Comparison of ENCODE assay signal across 22 cellular contexts in the genomic region with DNA sequence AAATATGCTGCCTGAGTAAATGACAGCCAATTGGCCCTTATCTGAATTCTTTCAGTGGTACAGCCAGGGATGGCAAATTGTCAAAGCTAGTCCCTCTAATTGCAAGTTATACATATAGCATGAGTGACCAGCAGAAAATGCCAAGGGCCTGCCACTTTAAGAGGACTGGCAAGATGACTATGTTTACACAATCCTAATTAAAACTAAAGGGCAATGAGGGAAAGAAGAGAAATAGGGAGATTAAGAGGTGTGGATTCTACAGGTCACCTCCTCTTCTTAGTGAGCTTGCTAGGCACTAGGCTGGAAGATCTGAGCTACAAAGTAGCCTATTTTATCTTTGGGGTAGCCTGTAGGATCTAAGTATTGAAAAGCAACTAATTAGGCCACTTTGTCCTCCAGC. TPM values are rescaled to one million over a fixed set of nuclear protein-coding genes. Genes with fewer than 3 reads are reported as not detected.
DNase-seq lines count a peak whose midpoint lies in the region; ATAC-seq and TF ChIP-seq lines count a peak whose summit lies in the region.
"Had no signal": no experiment of that assay in that cellular context is flagged by ENCODE, and none has a peak within 500 bp of the region (broad histone marks: within the 10 kb centered on the region; RNA-seq: fewer than 3 reads in every experiment).

No MANE protein-coding gene starts in this region.

- peak overlapping the region in 3 of 5 donors; percentile 12 to 72 (median 48) for H3K9ac ChIP-seq in subcutaneous abdominal adipose tissue (ENCODE audit: low read length in 5 of 5)

- intact Hi-C loops in breast epithelium (cut with DNase I; ENCODE audit: low total_unique reads) = no loop called here
- intact Hi-C loops in adrenal gland (cut with DNase I) = no loop called here

- H3K9me3 Mint-ChIP-seq in activated naive CD8-positive, alpha-beta T cell treated with anti-CD3 and anti-CD28 coated beads for 36 hours = no peaks in the 10 kb centered on the region
- H3K9me3 Mint-ChIP-seq: mesothelial cell of epicardium; stimulated activated naive CD8-positive, alpha-beta T cell treated with anti-CD3 and anti-CD28 coated beads, Interleukin-15, amount 100 ng/mL, for 72 hours had no signal

- H3K36me3 Mint-ChIP-seq in activated naive CD8-positive, alpha-beta T cell treated with anti-CD3 and anti-CD28 coated beads for 36 hours = peaks cover 13% of the 10 kb centered on the region

- peaks cover 2% of the 10 kb centered on the region; the same call in 1 of the 2 replicates for H3K4me1 ChIP-seq in HEK293 (ENCODE audit: control insufficient read depth, insufficient read depth, low read length)
- peaks cover 4 to 24% of the 10 kb centered on the region in 2 donors for H3K4me1 ChIP-seq in breast epithelium
- H3K4me1 ChIP-seq in lung (ENCODE audit: control insufficient read depth in 2 of 2, insufficient read depth in 2 of 2, low read length in 2 of 2) = peaks cover 8 to 22% of the 10 kb centered on the region in 2 donors
- H3K4me1 ChIP-seq in subcutaneous abdominal adipose tissue (ENCODE audit: control insufficient read depth in 5 of 5, insufficient read depth in 5 of 5, low read length in 5 of 5) = peaks cover 5 to 45% (median 39%) of the 10 kb centered on the region in 5 donors
- H3K4me1 ChIP-seq in adrenal gland (replicated peaks in 1 of 2) = peaks cover 36 to 49% of the 10 kb centered on the region in 2 donors

- H3K27me3 Mint-ChIP-seq in activated naive CD8-positive, alpha-beta T cell treated with anti-CD3 and anti-CD28 coated beads for 36 hours = no peaks in the 10 kb centered on the region
- H3K27me3 Mint-ChIP-seq: stimulated activated naive CD8-positive, alpha-beta T cell treated with anti-CD3 and anti-CD28 coated beads, Interleukin-15, amount 100 ng/mL, for 72 hours had no signal

- no peaks in the 10 kb centered on the region for H3K27me3 ChIP-seq in breast epithelium
- H3K27me3 ChIP-seq in lung (ENCODE audit: control insufficient read depth, insufficient read depth) = no peaks in the 10 kb centered on the region
- no peaks in the 10 kb centered on the region for H3K27me3 ChIP-seq in subcutaneous abdominal adipose tissue (ENCODE audit: control insufficient read depth in 5 of 5, insufficient read depth in 4 of 5, low read length in 5 of 5)
- H3K27me3 ChIP-seq in brain microvascular endothelial cell (replicated peaks) = no peaks in the 10 kb centered on the region
- H3K27me3 ChIP-seq in adrenal gland = no peaks in the 10 kb centered on the region
- H3K27me3 ChIP-seq: ovary had no signal

- H3K36me3 ChIP-seq in HEK293 (ENCODE audit: control insufficient read depth in 2 of 2, insufficient read depth in 1 of 2, low read length in 2 of 2) (peaks cover 6 to 45% of the 10 kb centered on the region in 2 experiments; a peak in 2 of 3 replicates), breast epithelium (no peaks in the 10 kb centered on the region), lung (ENCODE audit: control insufficient read depth in 2 of 2, insufficient read depth in 2 of 2, low read length in 2 of 2) (peaks cover 3 to 4% of the 10 kb centered on the region in 2 donors), subcutaneous abdominal adipose tissue (ENCODE audit: control insufficient read depth in 5 of 5, insufficient read depth in 5 of 5, low read length in 5 of 5) (peaks cover 0 to 5% (median under 1%) of the 10 kb centered on the region in 5 donors), brain microvascular endothelial cell (replicated peaks) (no peaks in the 10 kb centered on the region), adrenal gland (replicated peaks in 1 of 2) (no peaks in the 10 kb centered on the region)
- H3K36me3 ChIP-seq: ovary had no signal

- H3K4me1 Mint-ChIP-seq in activated naive CD8-positive, alpha-beta T cell treated with anti-CD3 and anti-CD28 coated beads for 36 hours = peaks cover 17% of the 10 kb centered on the region

- H3K9me3 ChIP-seq in HEK293 (ENCODE audit: control insufficient read depth, insufficient read depth, low read depth, low read length) (no peaks in the 10 kb centered on the region), breast epithelium (no peaks in the 10 kb centered on the region), lung (ENCODE audit: control insufficient read depth in 2 of 2, insufficient read depth in 1 of 2, low read length in 1 of 2) (no peaks in the 10 kb centered on the region), subcutaneous abdominal adipose tissue (ENCODE audit: control insufficient read depth in 5 of 5, low read length in 5 of 5) (no peaks in the 10 kb centered on the region), adrenal gland (replicated peaks in 1 of 3) (no peaks in the 10 kb centered on the region)
- H3K9me3 ChIP-seq: ovary had no signal

- POLR2A ChIA-PET in HEK293 (lab: Yijun Ruan, JAX) (no interaction called here), RWPE1 (lab: Yijun Ruan, JAX; ENCODE audit: low non-redundant PET) (interaction anchor here (0.7 kb wide), 1 partner anchor 26 kb away, joined by 4 read pairs; no protein-coding TSS in a partner anchor)

- no peak overlapping the region for H3K4me3 Mint-ChIP-seq in activated naive CD8-positive, alpha-beta T cell treated with anti-CD3 and anti-CD28 coated beads for 36 hours
- H3K4me3 Mint-ChIP-seq: mesothelial cell of epicardium; stimulated activated naive CD8-positive, alpha-beta T cell treated with anti-CD3 and anti-CD28 coated beads, Interleukin-15, amount 100 ng/mL, for 72 hours had no signal

- no peak for TF ChIP-seq POLR2A in breast epithelium (IDR thresholded peaks at IDR 0.05)
- TF ChIP-seq POLR2A in adrenal gland (IDR thresholded peaks at IDR 0.05) = no peak

- CTCF ChIA-PET in HEK293 (lab: Yijun Ruan, JAX) (interaction anchor here (1.2 to 3.5 kb wide), 2 partner anchors 42 to 77 kb away, joined by 3 to 17 read pairs; no protein-coding TSS in a partner anchor), RWPE1 (lab: Yijun Ruan, JAX) (interaction anchor here (2.8 kb wide), 1 partner anchor 42 kb away, joined by 13 read pairs; no protein-coding TSS in a partner anchor)

- no peak overlapping the region for H3K27ac Mint-ChIP-seq in activated naive CD8-positive, alpha-beta T cell treated with anti-CD3 and anti-CD28 coated beads for 36 hours

- ATAC-seq in lung (ENCODE audit: insufficient read depth, low FRiP score) = no peak
- ATAC-seq: stimulated activated naive CD8-positive, alpha-beta T cell treated with anti-CD3 and anti-CD28 coated beads, Interleukin-15, amount 100 ng/mL, for 72 hours had no signal

- H3K4me3 ChIP-seq in HEK293 (ENCODE audit: low read depth, low read length) (no peak overlapping the region), breast epithelium (no peak overlapping the region), lung (no peak overlapping the region), subcutaneous abdominal adipose tissue (ENCODE audit: low read depth in 1 of 5, low read length in 5 of 5) (peak overlapping the region in 1 of 5 donors; percentile 17), brain microvascular endothelial cell (ENCODE audit: low read depth, low read length) (no peak overlapping the region), adrenal gland (no peak overlapping the region)
- H3K4me3 ChIP-seq: ovary had no signal

- H3K27ac ChIP-seq in HEK293 (ENCODE audit: extremely low read depth, low read depth, low read length) (no peak overlapping the region), breast epithelium (peak overlapping the region; percentile 60 to 62), lung (ENCODE audit: low read depth in 1 of 2, low read length in 1 of 2) (peak overlapping the region; percentile 41 to 47), subcutaneous abdominal adipose tissue (ENCODE audit: low read depth, low read length) (peak overlapping the region; percentile 98), brain microvascular endothelial cell (no peak overlapping the region), adrenal gland (peak overlapping the region in 2 of 5 donors; percentile 5 to 31), RWPE1 (no peak overlapping the region)
- H3K27ac ChIP-seq: HL-60, ovary had no signal

- TF ChIP-seq CTCF in HEK293 (tag by site-specific recombination; IDR thresholded peaks at IDR 0.05) (no peak), breast epithelium (IDR thresholded peaks at IDR 0.05) (no peak), lung (IDR thresholded peaks at IDR 0.05; ENCODE audit: control extremely low read depth, extremely low read depth) (no peak), brain microvascular endothelial cell (IDR thresholded peaks at IDR 0.05; ENCODE audit: low read depth, low read length, missing control alignments) (no peak), adrenal gland (IDR thresholded peaks at IDR 0.05) (no peak), RWPE1 (conservative IDR thresholded peaks at IDR 0.05; ENCODE audit: low read depth) (no peak)

- DNase-seq in breast epithelium (ENCODE audit: low spot score in 2 of 2) (no peak), lung (ENCODE audit: low spot score) (no peak), brain microvascular endothelial cell (no peak), adrenal gland (no peak), RWPE1 (ENCODE audit: low spot score) (no peak)
- DNase-seq in activated naive CD8-positive, alpha-beta T cell treated with anti-CD3 and anti-CD28 coated beads for 36 hours = no peak
- DNase-seq: activated CD4-positive, alpha-beta T cell treated with anti-CD3 and anti-CD28 coated beads for 1 hour; activated naive CD4-positive, alpha-beta T cell treated with Interleukin-2 at 50 U/mL for 16 hours; DMS53; foreskin melanocyte; KBM-7; NCI-H1105; NCI-H2171 treated with DMSO at 0.1 percent for 48 hours; NK-92 treated with Interleukin-12 subunit alpha and Interleukin-12 subunit beta, amount 100 ng/mL, for 24 hours; ovary; stimulated activated naive CD8-positive, alpha-beta T cell treated with anti-CD3 and anti-CD28 coated beads, Interleukin-15, amount 100 ng/mL, for 72 hours had no signal

- in situ Hi-C loops in brain microvascular endothelial cell (cut with HindIII; ENCODE audit: low pct_ligation_motif_present, low sequenced_read_pairs) = no loop called here

RNA-seq across cellular contexts. Expression of gene NUMA1, which starts 13.5 kb away (rescaled TPM):
- total RNA-seq in breast epithelium (100 to 1,000 TPM; 240 to 412 (median 283) TPM), lung (100 to 1,000 TPM; 161 to 277 TPM), adrenal gland (100 to 1,000 TPM; 158 to 380 (median 274) TPM)
- polyA plus RNA-seq in lung (100 to 1,000 TPM in 1 of 2 donors, 10 to 100 TPM in 1; 79.9 to 166 TPM), adrenal gland (100 to 1,000 TPM in 2 of 3 donors, 10 to 100 TPM in 1; 86.7 to 677 (median 313) TPM)
- 100 to 1,000 TPM; 120 to 121 TPM for total RNA-seq in activated naive CD8-positive, alpha-beta T cell treated with anti-CD3 and anti-CD28 coated beads for 36 hours

RNA-seq across cellular contexts. Expression of gene LRRC51, which starts 13.8 kb away (rescaled TPM):
- total RNA-seq in breast epithelium (100 to 1,000 TPM in 1 of 3 donors, 10 to 100 TPM in 2; 14.9 to 103 (median 17.1) TPM), lung (10 to 100 TPM; 28.7 to 29.6 TPM), adrenal gland (10 to 100 TPM in 5 of 8 donors, 1 to 10 TPM in 3; 2.4 to 15.4 (median 11.2) TPM)
- polyA plus RNA-seq in lung (10 to 100 TPM; 10.4 to 10.9 TPM), adrenal gland (10 to 100 TPM in 2 of 3 donors, 1 to 10 TPM in 1; 5.3 to 15.7 (median 10.4) TPM)
- total RNA-seq in activated naive CD8-positive, alpha-beta T cell treated with anti-CD3 and anti-CD28 coated beads for 36 hours = 10 to 100 TPM in 1 of 2 experiments, 1 to 10 TPM in 1; 7.0 to 10.0 TPM

RNA-seq across cellular contexts. Expression of gene LAMTOR1, which starts 36.2 kb away (rescaled TPM):
- 100 to 1,000 TPM in 2 of 3 donors, 10 to 100 TPM in 1; 87.2 to 120 (median 112) TPM for total RNA-seq in breast epithelium
- total RNA-seq in lung = 100 to 1,000 TPM in 1 of 2 donors, 10 to 100 TPM in 1; 51.2 to 117 TPM
- polyA plus RNA-seq in lung = 100 to 1,000 TPM; 104 to 231 TPM
- total RNA-seq in activated naive CD8-positive, alpha-beta T cell treated with anti-CD3 and anti-CD28 coated beads for 36 hours = 10 to 100 TPM; 65.5 to 66.2 TPM
- total RNA-seq in adrenal gland = 100 to 1,000 TPM; 107 to 297 (median 165) TPM
- polyA plus RNA-seq in adrenal gland = 100 to 1,000 TPM in 1 of 3 donors, 10 to 100 TPM in 2; 86.1 to 140 (median 89.1) TPM

RNA-seq across cellular contexts. Expression of gene TOMT, which starts 38.9 kb away (rescaled TPM):
- total RNA-seq in breast epithelium (not detected), lung (not detected), adrenal gland (not detected)
- polyA plus RNA-seq in lung (not detected), adrenal gland (not detected)
- total RNA-seq in activated naive CD8-positive, alpha-beta T cell treated with anti-CD3 and anti-CD28 coated beads for 36 hours = not detected
- total RNA-seq: bronchial epithelial cell, mesothelial cell of epicardium, ovary had no signal
- polyA plus RNA-seq: BJ, ovary had no signal

RNA-seq across cellular contexts. Expression of gene ANAPC15, which starts 45.6 kb away (rescaled TPM):
- total RNA-seq in breast epithelium (10 to 100 TPM; 12.1 to 22.4 (median 21.4) TPM), lung (10 to 100 TPM; 11.3 to 45.4 TPM), adrenal gland (10 to 100 TPM; 15.3 to 36.6 (median 33.9) TPM)
- polyA plus RNA-seq in lung (10 to 100 TPM; 50.4 to 72.0 TPM), adrenal gland (10 to 100 TPM; 62.7 to 80.0 (median 77.1) TPM)
- total RNA-seq in activated naive CD8-positive, alpha-beta T cell treated with anti-CD3 and anti-CD28 coated beads for 36 hours = 10 to 100 TPM; 70.4 to 71.8 TPM

Comparison
In these comparisons a context has a peak if more than half of its experiments do, and no peak if none do; other contexts are left out.
1. H3K27ac ChIP-seq: peak in breast epithelium (2 of 2), lung (2 of 2) and subcutaneous abdominal adipose tissue (single experiment); none in HEK293 (single experiment), brain microvascular endothelial cell (single experiment) and RWPE1 (single experiment).